In genomic region chr15:36905908-36906307, GRCh38 we compare ENCODE assay signal across 1 cellular context.
TF ChIP-seq lines count a peak whose summit lies in the region.

No MANE protein-coding gene starts in this region.

TF ChIP-seq in endothelial cell of umbilical vein, 7 proteins besides CTCF, POLR2A, EP300 and RAD21 (continued from another document):
- TF ChIP-seq MYC (IDR thresholded peaks at IDR 0.05; ENCODE audit: low read depth, low read length) (no peak), JUN (IDR thresholded peaks at IDR 0.05; ENCODE audit: borderline replicate concordance, insufficient read depth, insufficient read length, low read depth) (no peak)
